In genomic region chr10:62166331-62167154, GRCh38 we compare ENCODE assay signal across 8 cellular contexts.
DNase-seq lines count a peak whose midpoint lies in the region; ATAC-seq, FAIRE-seq and TF ChIP-seq lines count a peak whose summit lies in the region.

No MANE protein-coding gene starts in this region.

- no peak overlapping the region for H3K4me3 ChIP-seq in GM12865 (ENCODE audit: low read depth, low read length)
- H3K4me3 ChIP-seq in MG63 = no peak overlapping the region
- H3K4me3 ChIP-seq in HepG2 (replicated peaks in 1 of 3; ENCODE audit: insufficient read depth in 1 of 3, low read depth in 2 of 3, low read length in 3 of 3) = no peak overlapping the region
- H3K4me3 ChIP-seq in adrenal gland = no peak overlapping the region

- no peak overlapping the region for H3K27ac ChIP-seq in HepG2 (ENCODE audit: extremely low read length, insufficient read depth, low read length)
- peak overlapping the region in 1 of 5 donors; percentile 43 for H3K27ac ChIP-seq in adrenal gland

- H3K9me3 ChIP-seq in MG63 (no peaks in the 10 kb centered on the region), HepG2 (ENCODE audit: low read length) (no peaks in the 10 kb centered on the region), adrenal gland (replicated peaks in 1 of 3) (no peaks in the 10 kb centered on the region)

- WGBS in HepG2 (ENCODE audit: low lambda C conversion rate) = 7% methylated on average over 4 of the region's 4 CpGs
- WGBS in adrenal gland, 4 donors = 46 to 60% (median 56%) methylated on average over 4 of the region's 4 CpGs

- DNase-seq in GM12865 (ENCODE audit: low read depth) = peak; percentile 65
- peak; percentile 61 for DNase-seq in MG63
- no peak for DNase-seq in HepG2 (ENCODE audit: low spot score)
- DNase-seq in adrenal gland = no peak
- DNase-seq in immature natural killer cell = no peak
- DNase-seq in NCI-H524 (lab: John Stamatoyannopoulos, UW) = no peak
- no peak for DNase-seq in 8988T

- peaks cover 2 to 4% of the 10 kb centered on the region in 2 donors for H3K4me1 Mint-ChIP-seq in immature natural killer cell

- no peak for TF ChIP-seq RAD21 in HepG2 (CRISPR knock-in tag; IDR thresholded peaks at IDR 0.05)

- TF ChIP-seq EP300 in HepG2 (IDR thresholded peaks at IDR 0.05; ENCODE audit: low read depth in 2 of 2, low read length in 2 of 2) = no peak
- TF ChIP-seq EP300 in HepG2 (CRISPR knock-in tag; IDR thresholded peaks at IDR 0.05; ENCODE audit: borderline replicate concordance) = no peak

- in situ Hi-C loops in HepG2 (cut with HindIII; ENCODE audit: extremely low pct_ligation_motif_present, low pct_unique_long_range_greater_than_20kb) = no loop called here

- H3K4me1 ChIP-seq in HepG2 (ENCODE audit: insufficient read depth, low read length) = peaks cover 9% of the 10 kb centered on the region; the same call in 1 of the 2 replicates
- peaks cover 0 to 14% of the 10 kb centered on the region in 2 donors for H3K4me1 ChIP-seq in adrenal gland (replicated peaks in 1 of 2)

- H3K36me3 ChIP-seq in MG63 (no peaks in the 10 kb centered on the region), HepG2 (replicated peaks in 1 of 2; ENCODE audit: control insufficient read depth in 1 of 2, insufficient read depth in 2 of 2, low read length in 2 of 2) (no peaks in the 10 kb centered on the region), adrenal gland (replicated peaks in 1 of 2) (no peaks in the 10 kb centered on the region)

- no peak overlapping the region for H3K27ac Mint-ChIP-seq in immature natural killer cell

- H3K9me3 Mint-ChIP-seq in immature natural killer cell = no peaks in the 10 kb centered on the region

- no peak overlapping the region for H3K4me3 Mint-ChIP-seq in immature natural killer cell

- H4K20me1 ChIP-seq in HepG2 (ENCODE audit: insufficient read depth, low read length) = no peaks in the 10 kb centered on the region

- no peak for TF ChIP-seq CTCF in GM12865 (IDR thresholded peaks at IDR 0.05; ENCODE audit: insufficient read depth, low read depth, low read length, missing control alignments)
- no peak for TF ChIP-seq CTCF in HepG2 (CRISPR knock-in tag; IDR thresholded peaks at IDR 0.05)
- TF ChIP-seq CTCF in adrenal gland (IDR thresholded peaks at IDR 0.05) = no peak

- H2AFZ ChIP-seq in HepG2 (ENCODE audit: low read length) = no peak overlapping the region

- FAIRE-seq in HepG2 (lab: Jason Lieb, UNC) = no peak

- ATAC-seq in GM21825 (IDR thresholded peaks at IDR 0.05; ENCODE audit: unreplicated experiment) = peak; percentile 97
- no peak for ATAC-seq in HepG2

- CTCF ChIA-PET in HepG2 (lab: Yijun Ruan, JAX; ENCODE audit: low intra/inter-chr PET ratio, low total read pairs) = no interaction called here

- H3K9ac ChIP-seq in HepG2 (ENCODE audit: insufficient read depth, low read depth, low read length) = no peak overlapping the region

- H3K36me3 Mint-ChIP-seq in immature natural killer cell = no peaks in the 10 kb centered on the region

- H3K27me3 ChIP-seq in MG63 (no peaks in the 10 kb centered on the region), HepG2 (ENCODE audit: control insufficient read depth in 1 of 2, insufficient read depth in 2 of 2, low read length in 2 of 2) (no peaks in the 10 kb centered on the region), adrenal gland (no peaks in the 10 kb centered on the region)

- TF ChIP-seq POLR2A in HepG2 (IDR thresholded peaks at IDR 0.05; ENCODE audit: insufficient read depth in 1 of 2, low read depth in 2 of 2, low read length in 2 of 2) (no peak), adrenal gland (IDR thresholded peaks at IDR 0.05) (no peak)

- intact Hi-C loops in HepG2 (cut with micrococcal nuclease; ENCODE audit: unreplicated experiment) (no loop called here), adrenal gland (cut with DNase I) (no loop called here)

- peaks cover 0 to 2% (median 2%) of the 10 kb centered on the region in 3 donors for H3K27me3 Mint-ChIP-seq in immature natural killer cell (ENCODE audit: low read depth in 3 of 3)

- no TSS peak for BruUV-seq in HepG2 (replicated peaks; lab: Mats Ljungman, UMichigan)

- POLR2A ChIA-PET in HepG2 (lab: Yijun Ruan, JAX) = no interaction called here

- peak overlapping the region; percentile 15; the same call in 1 of the 2 replicates for H3K4me2 ChIP-seq in HepG2 (ENCODE audit: low read depth, low read length)

- no peaks in the 10 kb centered on the region for H3K79me2 ChIP-seq in HepG2 (ENCODE audit: insufficient read depth, low read length)

TF ChIP-seq in HepG2, 621 proteins besides CTCF, POLR2A, EP300 and RAD21:
- TF ChIP-seq ZNF44 (CRISPR knock-in tag; IDR thresholded peaks at IDR 0.05) = no peak
- no peak for TF ChIP-seq ZNF20 (CRISPR knock-in tag; IDR thresholded peaks at IDR 0.05)
- no peak for TF ChIP-seq ZNF550 (CRISPR knock-in tag; IDR thresholded peaks at IDR 0.05; ENCODE audit: borderline replicate concordance)
- TF ChIP-seq ZBTB39 (CRISPR knock-in tag; IDR thresholded peaks at IDR 0.05) = no peak
- TF ChIP-seq BCL6 (CRISPR knock-in tag; IDR thresholded peaks at IDR 0.05) = no peak
- no peak for TF ChIP-seq PAXIP1 (CRISPR knock-in tag; conservative IDR thresholded peaks at IDR 0.05)

Comparison
In these comparisons a context has a peak if more than half of its experiments do, and no peak if none do; other contexts are left out.
1. DNase-seq: peak in GM12865 (single experiment) and MG63 (single experiment); none in HepG2 (single experiment), adrenal gland (0 of 7), immature natural killer cell (0 of 3), NCI-H524 (0 of 2) and 8988T (single experiment).